Comparison of ENCODE assay signal across 8 cellular contexts in the genomic region with DNA sequence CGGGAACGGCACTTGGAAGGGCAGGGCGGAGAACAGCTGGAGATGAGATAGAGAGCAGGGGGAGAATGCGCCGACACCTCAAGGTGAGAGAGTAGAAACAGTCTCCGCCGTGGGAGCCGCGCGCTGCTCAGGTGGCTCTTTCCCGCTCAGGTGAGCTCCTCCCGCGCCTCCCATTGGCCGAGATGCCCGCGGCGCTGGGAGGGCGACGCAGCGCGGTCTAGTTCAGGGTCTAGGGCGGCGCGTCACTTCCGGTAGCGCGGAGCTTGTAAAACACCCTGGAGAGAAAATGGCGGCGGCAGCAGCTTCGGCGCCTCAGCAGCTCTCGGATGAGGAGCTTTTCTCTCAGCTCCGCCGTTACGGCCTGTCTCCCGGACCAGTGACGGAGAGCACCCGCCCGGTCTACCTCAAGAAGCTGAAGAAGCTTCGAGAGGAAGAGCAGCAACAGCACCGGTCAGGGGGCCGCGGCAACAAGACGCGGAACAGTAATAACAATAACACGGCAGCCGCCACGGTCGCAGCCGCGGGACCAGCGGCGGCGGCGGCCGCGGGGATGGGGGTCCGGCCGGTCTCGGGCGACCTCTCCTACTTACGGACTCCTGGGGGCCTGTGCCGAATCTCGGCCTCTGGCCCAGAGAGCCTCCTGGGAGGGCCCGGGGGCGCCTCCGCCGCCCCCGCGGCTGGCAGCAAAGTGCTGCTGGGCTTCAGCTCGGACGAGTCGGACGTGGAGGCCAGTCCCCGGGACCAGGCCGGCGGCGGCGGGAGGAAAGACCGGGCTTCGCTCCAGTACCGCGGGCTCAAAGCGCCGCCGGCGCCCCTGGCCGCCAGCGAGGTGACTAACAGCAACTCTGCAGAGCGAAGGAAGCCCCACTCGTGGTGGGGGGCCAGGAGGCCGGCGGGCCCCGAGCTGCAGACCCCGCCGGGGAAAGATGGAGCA. TPM values are rescaled to one million over a fixed set of nuclear protein-coding genes. Genes with fewer than 3 reads are reported as not detected.
DNase-seq lines count a peak whose midpoint lies in the region; ATAC-seq and TF ChIP-seq lines count a peak whose summit lies in the region.

Gene LEMD3 (plus strand): TSS at position 273 of the 934 bp plus-strand sequence. CDS start 14 bp downstream, at position 287.

- peak; percentile 89 for ATAC-seq in GM21619 (IDR thresholded peaks at IDR 0.05; ENCODE audit: unreplicated experiment)

- H3K4me3 ChIP-seq in epithelial cell of esophagus (ENCODE audit: low read length), result peak within 1 kb of the TSS; percentile 89
- H3K4me3 ChIP-seq in mononuclear cell (ENCODE audit: low read length), result peak within 1 kb of the TSS; percentile 92

- peak; percentile 45; the same call in 1 of the 2 replicates for TF ChIP-seq EP300 in Ishikawa (IDR thresholded peaks at IDR 0.05; ENCODE audit: borderline replicate concordance)

- no peaks in the 10 kb centered on the region for H3K9me3 ChIP-seq in mononuclear cell (ENCODE audit: low read depth, low read length)

- no peak for TF ChIP-seq CTCF in epithelial cell of esophagus (IDR thresholded peaks at IDR 0.05; ENCODE audit: insufficient read depth, low read depth, low read length, missing control alignments)

- DNase-seq in DMS153 treated with DMSO at 0.1 percent for 48 hours (lab: John Stamatoyannopoulos, UW; ENCODE audit: unreplicated experiment), result peak; percentile 90
- DNase-seq in OCI-M2 (lab: John Stamatoyannopoulos, UW; ENCODE audit: unreplicated experiment), result peak; percentile 14
- peak; percentile 87 for DNase-seq in activated T-cell treated with anti-CD3 and anti-CD28 coated beads for 4 hours
- DNase-seq in epithelial cell of esophagus (ENCODE audit: low read depth), result peak; percentile 99
- DNase-seq in stimulated activated CD8-positive, alpha-beta memory T cell treated with anti-CD3 and anti-CD28 coated beads, Interleukin-2, amount 100 ng/mL, for 48 hours (ENCODE audit: low read depth in 2 of 2), result peak; percentile 87

- H3K4me1 ChIP-seq in mononuclear cell (ENCODE audit: insufficient read depth, low read length), result peaks cover 36% of the 10 kb centered on the region

- no peak; the same call in 1 of the 2 replicates for TF ChIP-seq RAD21 in Ishikawa (IDR thresholded peaks at IDR 0.05; ENCODE audit: low read depth)

- no peaks in the 10 kb centered on the region for H3K27me3 ChIP-seq in mononuclear cell (ENCODE audit: insufficient read depth, low read length)

TF ChIP-seq in Ishikawa, 13 proteins besides CTCF, POLR2A, EP300 and RAD21:
- TF ChIP-seq ZBTB7A (IDR thresholded peaks at IDR 0.05; ENCODE audit: low read depth), result peak; percentile 90
- TF ChIP-seq TEAD4 (IDR thresholded peaks at IDR 0.05), result peak; percentile 67
- TF ChIP-seq, protein P1, sequence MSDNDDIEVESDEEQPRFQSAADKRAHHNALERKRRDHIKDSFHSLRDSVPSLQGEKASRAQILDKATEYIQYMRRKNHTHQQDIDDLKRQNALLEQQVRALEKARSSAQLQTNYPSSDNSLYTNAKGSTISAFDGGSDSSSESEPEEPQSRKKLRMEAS (IDR thresholded peaks at IDR 0.05), result peak; percentile 100
- TF ChIP-seq, protein P2, sequence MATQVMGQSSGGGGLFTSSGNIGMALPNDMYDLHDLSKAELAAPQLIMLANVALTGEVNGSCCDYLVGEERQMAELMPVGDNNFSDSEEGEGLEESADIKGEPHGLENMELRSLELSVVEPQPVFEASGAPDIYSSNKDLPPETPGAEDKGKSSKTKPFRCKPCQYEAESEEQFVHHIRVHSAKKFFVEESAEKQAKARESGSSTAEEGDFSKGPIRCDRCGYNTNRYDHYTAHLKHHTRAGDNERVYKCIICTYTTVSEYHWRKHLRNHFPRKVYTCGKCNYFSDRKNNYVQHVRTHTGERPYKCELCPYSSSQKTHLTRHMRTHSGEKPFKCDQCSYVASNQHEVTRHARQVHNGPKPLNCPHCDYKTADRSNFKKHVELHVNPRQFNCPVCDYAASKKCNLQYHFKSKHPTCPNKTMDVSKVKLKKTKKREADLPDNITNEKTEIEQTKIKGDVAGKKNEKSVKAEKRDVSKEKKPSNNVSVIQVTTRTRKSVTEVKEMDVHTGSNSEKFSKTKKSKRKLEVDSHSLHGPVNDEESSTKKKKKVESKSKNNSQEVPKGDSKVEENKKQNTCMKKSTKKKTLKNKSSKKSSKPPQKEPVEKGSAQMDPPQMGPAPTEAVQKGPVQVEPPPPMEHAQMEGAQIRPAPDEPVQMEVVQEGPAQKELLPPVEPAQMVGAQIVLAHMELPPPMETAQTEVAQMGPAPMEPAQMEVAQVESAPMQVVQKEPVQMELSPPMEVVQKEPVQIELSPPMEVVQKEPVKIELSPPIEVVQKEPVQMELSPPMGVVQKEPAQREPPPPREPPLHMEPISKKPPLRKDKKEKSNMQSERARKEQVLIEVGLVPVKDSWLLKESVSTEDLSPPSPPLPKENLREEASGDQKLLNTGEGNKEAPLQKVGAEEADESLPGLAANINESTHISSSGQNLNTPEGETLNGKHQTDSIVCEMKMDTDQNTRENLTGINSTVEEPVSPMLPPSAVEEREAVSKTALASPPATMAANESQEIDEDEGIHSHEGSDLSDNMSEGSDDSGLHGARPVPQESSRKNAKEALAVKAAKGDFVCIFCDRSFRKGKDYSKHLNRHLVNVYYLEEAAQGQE (IDR thresholded peaks at IDR 0.05; ENCODE audit: low read depth), result peak; percentile 38; the same call in 1 of the 2 replicates
- peak; percentile 100 for TF ChIP-seq TAF1 (IDR thresholded peaks at IDR 0.05; ENCODE audit: low read depth)
- no peak for TF ChIP-seq NFIC (IDR thresholded peaks at IDR 0.05)
- peak; percentile 94 for TF ChIP-seq TCF12 (IDR thresholded peaks at IDR 0.05; ENCODE audit: low read depth)
- no peak for TF ChIP-seq FOXM1 (IDR thresholded peaks at IDR 0.05; ENCODE audit: borderline replicate concordance, low read depth)
- peak; percentile 90 for TF ChIP-seq CREB1 (IDR thresholded peaks at IDR 0.05; ENCODE audit: low read depth)
- TF ChIP-seq, protein P3, sequence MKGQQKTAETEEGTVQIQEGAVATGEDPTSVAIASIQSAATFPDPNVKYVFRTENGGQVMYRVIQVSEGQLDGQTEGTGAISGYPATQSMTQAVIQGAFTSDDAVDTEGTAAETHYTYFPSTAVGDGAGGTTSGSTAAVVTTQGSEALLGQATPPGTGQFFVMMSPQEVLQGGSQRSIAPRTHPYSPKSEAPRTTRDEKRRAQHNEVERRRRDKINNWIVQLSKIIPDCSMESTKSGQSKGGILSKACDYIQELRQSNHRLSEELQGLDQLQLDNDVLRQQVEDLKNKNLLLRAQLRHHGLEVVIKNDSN (IDR thresholded peaks at IDR 0.05), result peak; percentile 88
- TF ChIP-seq EGR1 (IDR thresholded peaks at IDR 0.05), result 0 out of 2 replicates have a peak, but pooled peaks have one; percentile 17
- peak; percentile 99 for TF ChIP-seq YY1 (IDR thresholded peaks at IDR 0.05; ENCODE audit: low read depth)
- no peak; the same call in 1 of the 2 replicates for TF ChIP-seq CEBPB (IDR thresholded peaks at IDR 0.05)

RNA-seq across cellular contexts. Expression of gene LEMD3, which starts in this region (rescaled TPM):
- 55.9 TPM for total RNA-seq in mononuclear cell

Comparison
In these comparisons a context has a peak if more than half of its experiments do, and no peak if none do; other contexts are left out.
1. Peak in every context shown above with its lines: DNase-seq, ATAC-seq and H3K4me3 ChIP-seq.
2. DNase-seq: peak in every context shown above with its lines; median percentile 99 in epithelial cell of esophagus; 90 in DMS153 treated with DMSO at 0.1 percent for 48 hours; 87 in activated T-cell treated with anti-CD3 and anti-CD28 coated beads for 4 hours; 87 in stimulated activated CD8-positive, alpha-beta memory T cell treated with anti-CD3 and anti-CD28 coated beads, Interleukin-2, amount 100 ng/mL, for 48 hours; 14 in OCI-M2.